Comparison of ENCODE assay signal across 12 cellular contexts in genomic region chr9:131636593-131636992, GRCh38.
DNase-seq lines count a peak whose midpoint lies in the region; ATAC-seq and TF ChIP-seq lines count a peak whose summit lies in the region.
"Had no signal": no experiment of that assay in that cellular context is flagged by ENCODE, and none has a peak within 500 bp of the region (broad histone marks: within the 10 kb centered on the region; RNA-seq: fewer than 3 reads in every experiment).

No MANE protein-coding gene starts in this region.

- no peak overlapping the region for H3K9ac ChIP-seq in mucosa of rectum (ENCODE audit: low read depth in 1 of 2, low read length in 2 of 2)
- H3K9ac ChIP-seq: KMS-11 had no signal

- H3K4me1 ChIP-seq in heart right ventricle = peaks cover 11 to 74% (median 49%) of the 10 kb centered on the region in 9 donors
- H3K4me1 ChIP-seq in body of pancreas = peaks cover 31% of the 10 kb centered on the region
- H3K4me1 ChIP-seq in mucosa of rectum (ENCODE audit: control insufficient read depth in 2 of 2, insufficient read depth in 2 of 2, low read length in 2 of 2) = peaks cover 22 to 32% of the 10 kb centered on the region in 2 donors
- H3K4me1 ChIP-seq in vagina = peaks cover 37% of the 10 kb centered on the region

- WGBS in heart right ventricle, 2 donors = 66 to 69% methylated on average over 6 of the region's 6 CpGs
- 80 to 89% methylated on average over 6 of the region's 6 CpGs for WGBS in body of pancreas, 2 donors

- H3K36me3 ChIP-seq in heart right ventricle (peaks cover 0 to 85% (median 21%) of the 10 kb centered on the region in 9 donors), body of pancreas (replicated peaks in 1 of 2; ENCODE audit: insufficient read depth in 1 of 2, low read depth in 2 of 2) (peaks cover 7 to 8% of the 10 kb centered on the region in 2 donors), mucosa of rectum (ENCODE audit: control insufficient read depth in 2 of 2, insufficient read depth in 2 of 2, low read length in 2 of 2) (peaks cover 19 to 20% of the 10 kb centered on the region in 2 donors), vagina (peaks cover 0 to 9% of the 10 kb centered on the region in 2 donors)

- no peak for DNase-seq in heart right ventricle
- no peak for DNase-seq in Right ventricle myocardium inferior (ENCODE audit: missing footprints)
- DNase-seq in body of pancreas = no peak
- no peak for DNase-seq in vagina (ENCODE audit: extremely low spot score in 2 of 2)
- no peak for DNase-seq in left lobe of liver (ENCODE audit: low spot score)
- no peak for DNase-seq in NCI-H2227 treated with DMSO at 0.1 percent for 48 hours (lab: John Stamatoyannopoulos, UW)
- no peak for DNase-seq in AML-193 (lab: John Stamatoyannopoulos, UW)
- DNase-seq: activated T-cell treated with anti-CD3 and anti-CD28 coated beads, Interleukin-2, amount 50 U/mL, for 4 hours; NCI-H446 treated with DMSO at 0.1 percent for 48 hours; tibial artery had no signal

- intact Hi-C loops in heart right ventricle (cut with DNase I) = no loop called here
- intact Hi-C loops in Right ventricle myocardium inferior (cut with DNase I) = no loop called here
- intact Hi-C loops in body of pancreas (cut with DNase I) = no loop called here
- intact Hi-C loops in vagina (cut with DNase I) = no loop called here

- H3K27ac ChIP-seq in heart right ventricle (peak overlapping the region in 6 of 10 donors; percentile 28 to 92 (median 75)), body of pancreas (peak overlapping the region in 3 of 4 donors; percentile 83 to 91 (median 91)), mucosa of rectum (ENCODE audit: low read depth in 2 of 2, low read length in 2 of 2) (peak overlapping the region; percentile 17 to 88), vagina (peak overlapping the region; percentile 90)
- H3K27ac ChIP-seq: KMS-11 had no signal

- TF ChIP-seq POLR2A in body of pancreas (IDR thresholded peaks at IDR 0.05) (no peak), vagina (IDR thresholded peaks at IDR 0.05) (no peak)

- H3K4me3 ChIP-seq in heart right ventricle (no peak overlapping the region), body of pancreas (no peak overlapping the region), mucosa of rectum (ENCODE audit: low read length in 2 of 2) (no peak overlapping the region), vagina (no peak overlapping the region)
- H3K4me3 ChIP-seq: tibial artery had no signal

- H3K9me3 ChIP-seq in heart right ventricle (no peaks in the 10 kb centered on the region), body of pancreas (no peaks in the 10 kb centered on the region), mucosa of rectum (ENCODE audit: control insufficient read depth in 2 of 2, low read length in 2 of 2) (no peaks in the 10 kb centered on the region), vagina (no peaks in the 10 kb centered on the region)
- H3K9me3 ChIP-seq: tibial artery had no signal

- ATAC-seq in heart right ventricle (peak in 3 of 8 donors; percentile 27 to 37 (median 35)), Right ventricle myocardium inferior (no peak), body of pancreas (no peak), left lobe of liver (no peak)
- ATAC-seq: activated T-cell treated with anti-CD3 and anti-CD28 coated beads, Interleukin-2, amount 50 U/mL, for 4 hours had no signal

- TF ChIP-seq CTCF in heart right ventricle (IDR thresholded peaks at IDR 0.05) (no peak), body of pancreas (IDR thresholded peaks at IDR 0.05) (no peak), vagina (IDR thresholded peaks at IDR 0.05) (no peak)

- H3K27me3 ChIP-seq in heart right ventricle (no peaks in the 10 kb centered on the region), body of pancreas (no peaks in the 10 kb centered on the region), mucosa of rectum (ENCODE audit: control insufficient read depth in 2 of 2, insufficient read depth in 2 of 2, low read length in 2 of 2) (no peaks in the 10 kb centered on the region), vagina (no peaks in the 10 kb centered on the region)
- H3K27me3 ChIP-seq: tibial artery had no signal
